ENCODE assay signal across 1 cellular context in genomic region chr11:119376197-119376847, GRCh38.
TF ChIP-seq lines count a peak whose summit lies in the region.

No MANE protein-coding gene starts in this region.

TF ChIP-seq in liver, 16 proteins besides CTCF, POLR2A, EP300 and RAD21 (continued from another document):
- TF ChIP-seq SP1 (IDR thresholded peaks at IDR 0.05) (peak; percentile 13), TAF1 (conservative IDR thresholded peaks at IDR 0.05) (no peak), GABPA (IDR thresholded peaks at IDR 0.05 in 1 of 2, conservative IDR thresholded peaks at IDR 0.05 in 1 of 2) (no peak), MAX (IDR thresholded peaks at IDR 0.05) (no peak), RXRA (IDR thresholded peaks at IDR 0.05) (peak; percentile 3 to 13), FOXA2 (IDR thresholded peaks at IDR 0.05) (no peak), NR2F2 (IDR thresholded peaks at IDR 0.05) (no peak), EGR1 (IDR thresholded peaks at IDR 0.05; ENCODE audit: low read depth in 2 of 2) (no peak), HNF4G (IDR thresholded peaks at IDR 0.05) (no peak)
- TF ChIP-seq, protein P1, sequence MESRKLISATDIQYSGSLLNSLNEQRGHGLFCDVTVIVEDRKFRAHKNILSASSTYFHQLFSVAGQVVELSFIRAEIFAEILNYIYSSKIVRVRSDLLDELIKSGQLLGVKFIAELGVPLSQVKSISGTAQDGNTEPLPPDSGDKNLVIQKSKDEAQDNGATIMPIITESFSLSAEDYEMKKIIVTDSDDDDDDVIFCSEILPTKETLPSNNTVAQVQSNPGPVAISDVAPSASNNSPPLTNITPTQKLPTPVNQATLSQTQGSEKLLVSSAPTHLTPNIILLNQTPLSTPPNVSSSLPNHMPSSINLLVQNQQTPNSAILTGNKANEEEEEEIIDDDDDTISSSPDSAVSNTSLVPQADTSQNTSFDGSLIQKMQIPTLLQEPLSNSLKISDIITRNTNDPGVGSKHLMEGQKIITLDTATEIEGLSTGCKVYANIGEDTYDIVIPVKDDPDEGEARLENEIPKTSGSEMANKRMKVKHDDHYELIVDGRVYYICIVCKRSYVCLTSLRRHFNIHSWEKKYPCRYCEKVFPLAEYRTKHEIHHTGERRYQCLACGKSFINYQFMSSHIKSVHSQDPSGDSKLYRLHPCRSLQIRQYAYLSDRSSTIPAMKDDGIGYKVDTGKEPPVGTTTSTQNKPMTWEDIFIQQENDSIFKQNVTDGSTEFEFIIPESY (IDR thresholded peaks at IDR 0.05): no peak
